Comparison of ENCODE assay signal across 8 cellular contexts in the genomic region with DNA sequence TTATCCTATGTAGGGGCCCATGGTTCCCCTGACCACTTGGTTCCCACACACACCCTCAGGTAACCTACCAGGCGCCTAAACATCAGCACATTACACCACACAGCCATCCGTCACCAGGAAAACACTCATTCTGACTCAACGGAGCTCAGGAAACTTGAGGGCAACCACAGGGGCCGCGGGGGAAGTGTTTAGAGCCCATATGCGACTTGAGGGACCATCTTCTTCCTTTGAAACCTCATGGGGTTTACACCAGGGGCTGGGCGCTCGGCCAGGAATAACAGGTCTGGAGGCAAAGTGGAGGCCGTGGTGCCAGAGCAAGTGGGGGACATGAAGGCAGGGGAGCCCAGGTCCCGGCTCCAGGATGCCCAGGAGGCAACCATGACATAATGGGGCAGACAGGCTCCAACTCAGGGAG. TPM values are rescaled to one million over a fixed set of nuclear protein-coding genes. Genes with fewer than 3 reads are reported as not detected.
A peak's percentile ranks its signal among the peaks of the same experiment; 100 is the strongest.
DNase-seq lines count a peak whose midpoint lies in the region; ATAC-seq and TF ChIP-seq lines count a peak whose summit lies in the region.

No MANE protein-coding gene starts in this region.

- TF ChIP-seq CTCF in RWPE2 (IDR thresholded peaks at IDR 0.05; ENCODE audit: poor library complexity, severe bottlenecking) (no peak), kidney epithelial cell (IDR thresholded peaks at IDR 0.05; ENCODE audit: insufficient read depth, low read length, poor library complexity, severe bottlenecking) (no peak)

- DNase-seq in RWPE2 (ENCODE audit: low spot score): no peak
- peak; percentile 65 for DNase-seq in activated effector memory CD4-positive, alpha-beta T cell treated with Interleukin-2 at 50 U/mL for 16 hours
- DNase-seq in kidney epithelial cell (ENCODE audit: low read depth): peak; percentile 80
- peak; percentile 69 for DNase-seq in stimulated activated CD8-positive, alpha-beta memory T cell treated with anti-CD3 and anti-CD28 coated beads, Interleukin-4, amount 100 ng/mL, for 24 hours (ENCODE audit: low read depth)
- no peak for DNase-seq in left colon
- DNase-seq in posterior cingulate gyrus: no peak
- DNase-seq in posterior vena cava (ENCODE audit: low spot score): no peak

- ATAC-seq in GM18868 (IDR thresholded peaks at IDR 0.05; ENCODE audit: unreplicated experiment) (peak; percentile 44), RWPE2 (ENCODE audit: low read depth) (peak; percentile 50), left colon (no peak)

- H3K27me3 ChIP-seq in RWPE2 (ENCODE audit: insufficient read depth, poor library complexity, severe bottlenecking): no peaks in the 10 kb centered on the region
- no peaks in the 10 kb centered on the region for H3K27me3 ChIP-seq in kidney epithelial cell (ENCODE audit: control insufficient read depth, insufficient read depth, low read length)

- H3K4me1 ChIP-seq in RWPE2 (ENCODE audit: insufficient read depth, poor library complexity, severe bottlenecking): peaks cover 28% of the 10 kb centered on the region

- H3K36me3 ChIP-seq in RWPE2 (ENCODE audit: low read depth) (peaks cover 27% of the 10 kb centered on the region), kidney epithelial cell (ENCODE audit: control insufficient read depth, insufficient read depth, low read length) (no peaks in the 10 kb centered on the region)

- H3K4me3 ChIP-seq in RWPE2 (ENCODE audit: severe bottlenecking) (peak overlapping the region; percentile 95), kidney epithelial cell (ENCODE audit: low read depth, low read length) (peak overlapping the region; percentile 90)

- intact Hi-C loops in left colon (cut with DNase I, micrococcal nuclease): no loop called here
- intact Hi-C loops in posterior cingulate gyrus (cut with DNase I): loop anchor here (5.0 kb wide), 1 partner anchor 36 kb away; a partner anchor contains a TSS
- intact Hi-C loops in posterior vena cava (cut with DNase I): no loop called here

- H3K27ac ChIP-seq in RWPE2 (ENCODE audit: poor library complexity, severe bottlenecking): peak overlapping the region; percentile 66

- H3K9me3 ChIP-seq in RWPE2 (ENCODE audit: severe bottlenecking): no peaks in the 10 kb centered on the region

RNA-seq across cellular contexts. Expression of a gene that starts 1.5 kb away (rescaled TPM):
- total RNA-seq in kidney epithelial cell: 25.9 and 29.0 TPM in 2 replicates
- total RNA-seq in left colon: 1 to 10 TPM; 4.7 to 6.9 TPM
- 1 to 10 TPM; 3.4 to 4.0 TPM for total RNA-seq in posterior vena cava

RNA-seq across cellular contexts. Expression of a gene that starts 20.6 kb away (rescaled TPM):
- 61.3 and 62.2 TPM in 2 replicates for total RNA-seq in kidney epithelial cell
- 100 to 1,000 TPM in 1 of 2 donors, 10 to 100 TPM in 1; 89.5 to 131 TPM for total RNA-seq in left colon
- 1 to 10 TPM; 7.0 to 7.1 TPM for total RNA-seq in posterior vena cava

RNA-seq across cellular contexts. Expression of a gene that starts 34.6 kb away (rescaled TPM):
- total RNA-seq in kidney epithelial cell: 47.9 and 69.1 TPM in 2 replicates
- total RNA-seq in left colon: 10 to 100 TPM; 39.0 to 48.2 TPM
- total RNA-seq in posterior vena cava: 10 to 100 TPM; 44.6 to 46.6 TPM

RNA-seq across cellular contexts. Expression of a gene that starts 34.7 kb away (rescaled TPM):
- total RNA-seq in kidney epithelial cell (4.4 and 5.1 TPM in 2 replicates), left colon (10 to 100 TPM in 1 of 2 donors, 1 to 10 TPM in 1; 8.5 to 10.0 TPM), posterior vena cava (1 to 10 TPM; 6.2 to 7.7 TPM)

RNA-seq across cellular contexts. Expression of a gene that starts 50.4 kb away (rescaled TPM):
- total RNA-seq in kidney epithelial cell: 9.0 and 12.2 TPM in 2 replicates
- under 1 TPM; 0.70 to 0.78 TPM for total RNA-seq in left colon
- total RNA-seq in posterior vena cava: 1 to 10 TPM; 1.2 to 2.0 TPM

Comparison
In these comparisons a context has a peak if more than half of its experiments do, and no peak if none do; other contexts are left out.
1. DNase-seq: peak in activated effector memory CD4-positive, alpha-beta T cell treated with Interleukin-2 at 50 U/mL for 16 hours (single experiment), kidney epithelial cell (single experiment) and stimulated activated CD8-positive, alpha-beta memory T cell treated with anti-CD3 and anti-CD28 coated beads, Interleukin-4, amount 100 ng/mL, for 24 hours (single experiment); none in RWPE2 (single experiment), left colon (0 of 2), posterior cingulate gyrus (0 of 10) and posterior vena cava (single experiment).